Comparison of ENCODE assay signal across 1 cellular context in the genomic region with DNA sequence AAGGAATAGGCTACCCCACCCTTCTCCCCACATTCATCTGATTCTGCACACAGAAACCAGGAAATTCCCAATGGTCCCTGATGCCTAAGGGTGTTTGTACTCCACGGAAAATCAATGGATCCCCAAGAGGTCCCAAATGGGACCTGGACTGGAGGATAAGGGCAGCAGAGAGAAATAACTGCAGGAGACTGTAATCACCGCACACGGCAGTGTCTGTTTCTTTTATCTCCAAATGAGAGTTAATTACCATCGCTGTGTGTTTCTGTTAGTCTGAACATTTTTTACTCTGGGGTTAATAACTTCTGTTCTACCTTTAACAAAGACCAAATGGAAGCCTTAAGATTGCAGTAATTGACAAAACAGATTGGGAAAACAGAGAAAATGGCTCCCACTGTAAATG.
TF ChIP-seq lines count a peak whose summit lies in the region.

No MANE protein-coding gene starts in this region.

TF ChIP-seq in SK-N-SH, 30 proteins besides CTCF, POLR2A, EP300 and RAD21 (continued from another document):
- TF ChIP-seq, protein P1, sequence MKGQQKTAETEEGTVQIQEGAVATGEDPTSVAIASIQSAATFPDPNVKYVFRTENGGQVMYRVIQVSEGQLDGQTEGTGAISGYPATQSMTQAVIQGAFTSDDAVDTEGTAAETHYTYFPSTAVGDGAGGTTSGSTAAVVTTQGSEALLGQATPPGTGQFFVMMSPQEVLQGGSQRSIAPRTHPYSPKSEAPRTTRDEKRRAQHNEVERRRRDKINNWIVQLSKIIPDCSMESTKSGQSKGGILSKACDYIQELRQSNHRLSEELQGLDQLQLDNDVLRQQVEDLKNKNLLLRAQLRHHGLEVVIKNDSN (IDR thresholded peaks at IDR 0.05; ENCODE audit: borderline replicate concordance, low read depth), result no peak
- TF ChIP-seq NRF1 (IDR thresholded peaks at IDR 0.05; ENCODE audit: low read depth, low read length), result no peak
- TF ChIP-seq GATA2 (CRISPR knock-in tag; IDR thresholded peaks at IDR 0.05), result peak; percentile 92
- TF ChIP-seq, protein P2, sequence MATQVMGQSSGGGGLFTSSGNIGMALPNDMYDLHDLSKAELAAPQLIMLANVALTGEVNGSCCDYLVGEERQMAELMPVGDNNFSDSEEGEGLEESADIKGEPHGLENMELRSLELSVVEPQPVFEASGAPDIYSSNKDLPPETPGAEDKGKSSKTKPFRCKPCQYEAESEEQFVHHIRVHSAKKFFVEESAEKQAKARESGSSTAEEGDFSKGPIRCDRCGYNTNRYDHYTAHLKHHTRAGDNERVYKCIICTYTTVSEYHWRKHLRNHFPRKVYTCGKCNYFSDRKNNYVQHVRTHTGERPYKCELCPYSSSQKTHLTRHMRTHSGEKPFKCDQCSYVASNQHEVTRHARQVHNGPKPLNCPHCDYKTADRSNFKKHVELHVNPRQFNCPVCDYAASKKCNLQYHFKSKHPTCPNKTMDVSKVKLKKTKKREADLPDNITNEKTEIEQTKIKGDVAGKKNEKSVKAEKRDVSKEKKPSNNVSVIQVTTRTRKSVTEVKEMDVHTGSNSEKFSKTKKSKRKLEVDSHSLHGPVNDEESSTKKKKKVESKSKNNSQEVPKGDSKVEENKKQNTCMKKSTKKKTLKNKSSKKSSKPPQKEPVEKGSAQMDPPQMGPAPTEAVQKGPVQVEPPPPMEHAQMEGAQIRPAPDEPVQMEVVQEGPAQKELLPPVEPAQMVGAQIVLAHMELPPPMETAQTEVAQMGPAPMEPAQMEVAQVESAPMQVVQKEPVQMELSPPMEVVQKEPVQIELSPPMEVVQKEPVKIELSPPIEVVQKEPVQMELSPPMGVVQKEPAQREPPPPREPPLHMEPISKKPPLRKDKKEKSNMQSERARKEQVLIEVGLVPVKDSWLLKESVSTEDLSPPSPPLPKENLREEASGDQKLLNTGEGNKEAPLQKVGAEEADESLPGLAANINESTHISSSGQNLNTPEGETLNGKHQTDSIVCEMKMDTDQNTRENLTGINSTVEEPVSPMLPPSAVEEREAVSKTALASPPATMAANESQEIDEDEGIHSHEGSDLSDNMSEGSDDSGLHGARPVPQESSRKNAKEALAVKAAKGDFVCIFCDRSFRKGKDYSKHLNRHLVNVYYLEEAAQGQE (IDR thresholded peaks at IDR 0.05; ENCODE audit: low read depth, low read length), result no peak
- TF ChIP-seq TEAD4 (IDR thresholded peaks at IDR 0.05; ENCODE audit: borderline replicate concordance, insufficient read depth), result 0 out of 2 replicates have a peak, but pooled peaks have one; percentile 28
- TF ChIP-seq FOSL2 (IDR thresholded peaks at IDR 0.05; ENCODE audit: borderline replicate concordance, low read depth), result no peak
- TF ChIP-seq, protein P3, sequence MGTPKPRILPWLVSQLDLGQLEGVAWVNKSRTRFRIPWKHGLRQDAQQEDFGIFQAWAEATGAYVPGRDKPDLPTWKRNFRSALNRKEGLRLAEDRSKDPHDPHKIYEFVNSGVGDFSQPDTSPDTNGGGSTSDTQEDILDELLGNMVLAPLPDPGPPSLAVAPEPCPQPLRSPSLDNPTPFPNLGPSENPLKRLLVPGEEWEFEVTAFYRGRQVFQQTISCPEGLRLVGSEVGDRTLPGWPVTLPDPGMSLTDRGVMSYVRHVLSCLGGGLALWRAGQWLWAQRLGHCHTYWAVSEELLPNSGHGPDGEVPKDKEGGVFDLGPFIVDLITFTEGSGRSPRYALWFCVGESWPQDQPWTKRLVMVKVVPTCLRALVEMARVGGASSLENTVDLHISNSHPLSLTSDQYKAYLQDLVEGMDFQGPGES (IDR thresholded peaks at IDR 0.05; ENCODE audit: low read depth, low read length), result no peak
- TF ChIP-seq, protein P4, sequence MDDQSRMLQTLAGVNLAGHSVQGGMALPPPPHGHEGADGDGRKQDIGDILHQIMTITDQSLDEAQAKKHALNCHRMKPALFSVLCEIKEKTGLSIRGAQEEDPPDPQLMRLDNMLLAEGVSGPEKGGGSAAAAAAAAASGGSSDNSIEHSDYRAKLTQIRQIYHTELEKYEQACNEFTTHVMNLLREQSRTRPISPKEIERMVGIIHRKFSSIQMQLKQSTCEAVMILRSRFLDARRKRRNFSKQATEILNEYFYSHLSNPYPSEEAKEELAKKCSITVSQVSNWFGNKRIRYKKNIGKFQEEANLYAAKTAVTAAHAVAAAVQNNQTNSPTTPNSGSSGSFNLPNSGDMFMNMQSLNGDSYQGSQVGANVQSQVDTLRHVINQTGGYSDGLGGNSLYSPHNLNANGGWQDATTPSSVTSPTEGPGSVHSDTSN (IDR thresholded peaks at IDR 0.05), result no peak
- TF ChIP-seq MEF2A (IDR thresholded peaks at IDR 0.05; ENCODE audit: borderline replicate concordance, low read depth), result no peak
- TF ChIP-seq RXRA (IDR thresholded peaks at IDR 0.05; ENCODE audit: borderline replicate concordance, low read depth), result no peak
- TF ChIP-seq, protein P5, sequence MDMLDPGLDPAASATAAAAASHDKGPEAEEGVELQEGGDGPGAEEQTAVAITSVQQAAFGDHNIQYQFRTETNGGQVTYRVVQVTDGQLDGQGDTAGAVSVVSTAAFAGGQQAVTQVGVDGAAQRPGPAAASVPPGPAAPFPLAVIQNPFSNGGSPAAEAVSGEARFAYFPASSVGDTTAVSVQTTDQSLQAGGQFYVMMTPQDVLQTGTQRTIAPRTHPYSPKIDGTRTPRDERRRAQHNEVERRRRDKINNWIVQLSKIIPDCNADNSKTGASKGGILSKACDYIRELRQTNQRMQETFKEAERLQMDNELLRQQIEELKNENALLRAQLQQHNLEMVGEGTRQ (IDR thresholded peaks at IDR 0.05; ENCODE audit: borderline replicate concordance, low read depth, low read length), result no peak
- no peak for TF ChIP-seq SIN3A (IDR thresholded peaks at IDR 0.05; ENCODE audit: borderline replicate concordance, low read depth, low read length)
- TF ChIP-seq GABPA (IDR thresholded peaks at IDR 0.05; ENCODE audit: low read depth), result no peak
